ENCODE assay signal across 18 cellular contexts in the genomic region with DNA sequence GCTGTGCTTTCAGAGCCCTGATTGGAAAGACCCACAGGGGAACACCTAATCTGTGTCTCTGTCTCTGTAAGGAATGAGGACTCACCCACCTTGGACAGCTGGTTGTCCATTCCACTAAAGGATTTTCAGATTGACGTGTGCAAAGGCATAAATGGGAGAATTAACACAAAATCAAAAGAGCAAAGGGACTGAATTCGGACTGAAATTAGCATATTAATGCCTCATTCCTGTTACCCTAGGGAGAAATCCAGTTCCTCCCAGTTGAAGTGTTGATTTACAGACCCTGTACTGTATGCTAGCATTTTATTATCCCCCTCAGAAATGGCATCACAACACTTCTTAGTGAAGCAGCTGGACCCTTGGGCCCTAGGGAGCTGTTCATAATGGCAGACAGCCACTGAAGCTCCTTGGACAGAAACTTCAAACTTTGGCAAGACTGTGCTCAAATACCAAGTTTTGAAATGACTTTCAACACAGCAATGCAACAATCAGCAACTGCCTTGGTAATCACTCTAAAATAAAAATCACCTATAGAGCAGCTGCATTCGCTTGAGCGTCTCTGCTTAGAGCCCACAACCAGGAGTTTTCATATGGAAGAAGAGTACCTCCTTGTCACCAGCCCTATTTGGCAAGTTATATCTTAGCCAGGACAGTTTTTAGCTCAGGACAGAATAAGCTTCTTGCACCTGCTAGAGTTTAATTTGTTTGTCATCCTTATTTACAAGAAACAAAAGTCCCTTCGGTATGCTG.
DNase-seq lines count a peak whose midpoint lies in the region; ATAC-seq and TF ChIP-seq lines count a peak whose summit lies in the region.
"Had no signal": no experiment of that assay in that cellular context is flagged by ENCODE, and none has a peak within 500 bp of the region (broad histone marks: within the 10 kb centered on the region; RNA-seq: fewer than 3 reads in every experiment).

No MANE protein-coding gene starts in this region.

- no peak for TF ChIP-seq POLR2A in adrenal gland (IDR thresholded peaks at IDR 0.05)

- WGBS in adrenal gland, 4 donors: 68 to 80% (median 78%) methylated on average over 5 of the region's 5 CpGs

- H3K4me3 ChIP-seq in HAP-1 (no peak overlapping the region), adrenal gland (no peak overlapping the region)
- H3K4me3 ChIP-seq: esophagus squamous epithelium, MG63 had no signal

- no peaks in the 10 kb centered on the region for H3K36me3 ChIP-seq in HAP-1 (replicated peaks)
- no peaks in the 10 kb centered on the region for H3K36me3 ChIP-seq in adrenal gland (replicated peaks in 1 of 2)
- H3K36me3 ChIP-seq: esophagus squamous epithelium, MG63 had no signal

- H3K27me3 ChIP-seq in HAP-1 (ENCODE audit: low read depth): no peaks in the 10 kb centered on the region
- no peaks in the 10 kb centered on the region for H3K27me3 ChIP-seq in adrenal gland
- H3K27me3 ChIP-seq: esophagus squamous epithelium, MG63 had no signal

- in situ Hi-C loops in HAP-1 (cut with MboI; ENCODE audit: low sequenced_read_pairs): no loop called here

- peak overlapping the region; percentile 89 for H3K27ac ChIP-seq in caudate nucleus (ENCODE audit: low read depth, low read length)
- H3K27ac ChIP-seq in adrenal gland: peak overlapping the region in 1 of 5 donors; percentile 49
- H3K27ac ChIP-seq: esophagus squamous epithelium had no signal

- ATAC-seq in HG03571 (IDR thresholded peaks at IDR 0.05; ENCODE audit: unreplicated experiment): no peak
- no peak for ATAC-seq in HG03097 (IDR thresholded peaks at IDR 0.05; ENCODE audit: low FRiP score, unreplicated experiment)
- ATAC-seq: effector memory CD8-positive, alpha-beta T cell; naive thymus-derived CD4-positive, alpha-beta T cell had no signal

- no peak for TF ChIP-seq CTCF in adrenal gland (IDR thresholded peaks at IDR 0.05)

- H3K4me1 ChIP-seq in HAP-1: peaks cover 27% of the 10 kb centered on the region
- H3K4me1 ChIP-seq in adrenal gland (replicated peaks in 1 of 2): peaks cover 5% of the 10 kb centered on the region in 2 donors
- H3K4me1 ChIP-seq: esophagus squamous epithelium had no signal

- peak; percentile 67 to 95 for DNase-seq in HAP-1 (ENCODE audit: low spot score in 2 of 2)
- peak in 2 of 61 donors; percentile 1 to 4 for DNase-seq in caudate nucleus (lab: John Stamatoyannopoulos, UW)
- peak; percentile 5 for DNase-seq in inferior parietal cortex (ENCODE audit: extremely low spot score)
- DNase-seq in putamen (ENCODE audit: low spot score): peak; percentile 8
- no peak for DNase-seq in adrenal gland
- DNase-seq in NCI-H748 treated with DMSO at 0.1 percent for 48 hours (lab: John Stamatoyannopoulos, UW): no peak
- DNase-seq: activated CD4-positive, alpha-beta T cell treated with anti-CD3 and anti-CD28 coated beads, Interleukin-2, amount 10 ng/mL, durations not matched to agents 7 days and 5 days; activated CD8-positive, alpha-beta memory T cell treated with anti-CD3 and anti-CD28 coated beads, Interleukin-2, amount 50 U/mL, for 4 hours; activated effector memory CD4-positive, alpha-beta T cell treated with Interleukin-2 at 50 U/mL for 16 hours; CD4-positive, alpha-beta memory T cell; effector memory CD8-positive, alpha-beta T cell; esophagus squamous epithelium; MG63; naive thymus-derived CD4-positive, alpha-beta T cell; NCI-H1436 treated with DMSO at 0.1 percent for 48 hours; SHP77 had no signal

- intact Hi-C loops in adrenal gland (cut with DNase I): no loop called here

- no peaks in the 10 kb centered on the region for H3K9me3 ChIP-seq in HAP-1
- peaks cover 0 to 9% (median 0%) of the 10 kb centered on the region in 3 donors for H3K9me3 ChIP-seq in adrenal gland (replicated peaks in 1 of 3)
- H3K9me3 ChIP-seq: esophagus squamous epithelium, MG63 had no signal

Comparison
In these comparisons a context has a peak if more than half of its experiments do, and no peak if none do; other contexts are left out.
1. DNase-seq: peak in HAP-1 (2 of 2), inferior parietal cortex (single experiment) and putamen (single experiment); none in adrenal gland (0 of 7) and NCI-H748 treated with DMSO at 0.1 percent for 48 hours (single experiment).